Comparison of ENCODE assay signal across 2 cellular contexts in the genomic region with DNA sequence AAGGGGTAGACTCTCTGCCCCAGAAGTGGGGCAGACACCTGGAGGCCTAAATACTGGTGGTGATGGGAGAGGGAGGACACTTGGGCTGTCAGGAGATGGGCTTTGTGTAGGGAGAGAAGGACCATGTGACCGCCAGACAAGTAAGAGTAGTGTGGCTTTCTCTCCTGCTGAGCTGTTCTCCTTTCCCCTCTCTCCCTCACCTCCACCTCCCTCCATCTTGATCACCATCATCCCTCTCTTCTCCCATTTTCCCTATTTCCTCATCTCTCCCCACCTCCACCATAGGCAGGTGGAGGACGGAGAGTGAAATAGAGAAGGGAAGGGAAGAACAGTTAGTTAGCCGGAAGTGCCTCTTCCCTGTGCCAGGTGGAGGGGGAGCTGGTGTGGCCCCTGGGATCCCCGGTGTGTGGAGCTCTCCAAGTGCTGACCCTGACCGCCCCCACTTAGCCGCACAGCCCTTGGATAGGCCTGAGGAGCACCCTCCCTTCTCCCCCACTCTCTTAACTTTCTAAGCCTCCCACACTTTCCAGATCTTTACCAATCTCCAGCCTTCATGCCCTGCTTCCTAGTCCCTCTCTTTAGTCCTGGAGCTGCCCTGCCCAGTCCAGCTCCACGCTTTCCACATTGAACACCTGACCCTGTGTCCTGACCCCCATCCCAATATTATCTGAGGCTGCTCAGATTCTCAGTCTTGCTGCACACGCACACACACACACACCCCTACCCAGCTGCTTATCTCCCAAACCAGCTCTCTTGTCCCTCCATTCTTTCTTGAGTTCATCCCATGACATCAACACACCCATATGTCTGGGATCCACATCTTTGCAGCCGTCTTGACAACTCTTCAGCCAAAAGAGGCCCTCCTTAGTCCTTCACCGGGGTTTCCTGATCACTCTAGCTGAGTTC.
TF ChIP-seq lines count a peak whose summit lies in the region.

No MANE protein-coding gene starts in this region.

TF ChIP-seq in WTC11, 78 proteins besides CTCF, POLR2A, EP300 and RAD21 (continues in another document):
- no peak for TF ChIP-seq NFATC4 (CRISPR knock-in tag; IDR thresholded peaks at IDR 0.05)
- TF ChIP-seq RELA (CRISPR knock-in tag; IDR thresholded peaks at IDR 0.05; ENCODE audit: borderline replicate concordance), result no peak
- TF ChIP-seq CREM (CRISPR knock-in tag; IDR thresholded peaks at IDR 0.05), result no peak
- TF ChIP-seq, protein P1, sequence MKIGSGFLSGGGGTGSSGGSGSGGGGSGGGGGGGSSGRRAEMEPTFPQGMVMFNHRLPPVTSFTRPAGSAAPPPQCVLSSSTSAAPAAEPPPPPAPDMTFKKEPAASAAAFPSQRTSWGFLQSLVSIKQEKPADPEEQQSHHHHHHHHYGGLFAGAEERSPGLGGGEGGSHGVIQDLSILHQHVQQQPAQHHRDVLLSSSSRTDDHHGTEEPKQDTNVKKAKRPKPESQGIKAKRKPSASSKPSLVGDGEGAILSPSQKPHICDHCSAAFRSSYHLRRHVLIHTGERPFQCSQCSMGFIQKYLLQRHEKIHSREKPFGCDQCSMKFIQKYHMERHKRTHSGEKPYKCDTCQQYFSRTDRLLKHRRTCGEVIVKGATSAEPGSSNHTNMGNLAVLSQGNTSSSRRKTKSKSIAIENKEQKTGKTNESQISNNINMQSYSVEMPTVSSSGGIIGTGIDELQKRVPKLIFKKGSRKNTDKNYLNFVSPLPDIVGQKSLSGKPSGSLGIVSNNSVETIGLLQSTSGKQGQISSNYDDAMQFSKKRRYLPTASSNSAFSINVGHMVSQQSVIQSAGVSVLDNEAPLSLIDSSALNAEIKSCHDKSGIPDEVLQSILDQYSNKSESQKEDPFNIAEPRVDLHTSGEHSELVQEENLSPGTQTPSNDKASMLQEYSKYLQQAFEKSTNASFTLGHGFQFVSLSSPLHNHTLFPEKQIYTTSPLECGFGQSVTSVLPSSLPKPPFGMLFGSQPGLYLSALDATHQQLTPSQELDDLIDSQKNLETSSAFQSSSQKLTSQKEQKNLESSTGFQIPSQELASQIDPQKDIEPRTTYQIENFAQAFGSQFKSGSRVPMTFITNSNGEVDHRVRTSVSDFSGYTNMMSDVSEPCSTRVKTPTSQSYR (CRISPR knock-in tag; IDR thresholded peaks at IDR 0.05), result no peak
- no peak for TF ChIP-seq ZNF121 (CRISPR knock-in tag; IDR thresholded peaks at IDR 0.05)
- TF ChIP-seq SMAD4 (CRISPR knock-in tag; IDR thresholded peaks at IDR 0.05), result no peak
- no peak for TF ChIP-seq MAX (CRISPR knock-in tag; IDR thresholded peaks at IDR 0.05)
- no peak for TF ChIP-seq HMGXB4 (CRISPR knock-in tag; IDR thresholded peaks at IDR 0.05)
- no peak for TF ChIP-seq ATF6 (CRISPR knock-in tag; IDR thresholded peaks at IDR 0.05)
- TF ChIP-seq ZBTB21 (CRISPR knock-in tag; IDR thresholded peaks at IDR 0.05; ENCODE audit: borderline replicate concordance), result no peak
- no peak for TF ChIP-seq ZNF416 (CRISPR knock-in tag; IDR thresholded peaks at IDR 0.05)
- no peak for TF ChIP-seq OVOL2 (CRISPR knock-in tag; IDR thresholded peaks at IDR 0.05; ENCODE audit: borderline replicate concordance)
- no peak for TF ChIP-seq ZNF263 (CRISPR knock-in tag; IDR thresholded peaks at IDR 0.05; ENCODE audit: low read depth)
- TF ChIP-seq FOXP1 (CRISPR knock-in tag; IDR thresholded peaks at IDR 0.05; ENCODE audit: borderline replicate concordance), result no peak
- TF ChIP-seq CREB1 (CRISPR knock-in tag; IDR thresholded peaks at IDR 0.05), result no peak
- TF ChIP-seq MXD4 (CRISPR knock-in tag; IDR thresholded peaks at IDR 0.05; ENCODE audit: borderline replicate concordance), result no peak
- TF ChIP-seq NR2C2 (CRISPR knock-in tag; IDR thresholded peaks at IDR 0.05), result no peak
- TF ChIP-seq CDX4 (CRISPR knock-in tag; IDR thresholded peaks at IDR 0.05; ENCODE audit: borderline replicate concordance), result no peak
- TF ChIP-seq KAT7 (CRISPR knock-in tag; IDR thresholded peaks at IDR 0.05; ENCODE audit: borderline replicate concordance), result no peak

TF ChIP-seq in endothelial cell of umbilical vein, 7 proteins besides CTCF, POLR2A, EP300 and RAD21:
- TF ChIP-seq JUN (IDR thresholded peaks at IDR 0.05; ENCODE audit: borderline replicate concordance, insufficient read depth, insufficient read length, low read depth) (no peak), MAX (IDR thresholded peaks at IDR 0.05; ENCODE audit: insufficient read depth, insufficient read length) (no peak), GATA2 (IDR thresholded peaks at IDR 0.05; ENCODE audit: insufficient read depth, insufficient read length, low read depth, low read length) (no peak), EZH2 (IDR thresholded peaks at IDR 0.05; ENCODE audit: borderline replicate concordance, low read depth, low read length, severe bottlenecking) (peak; percentile 34), POLR2AphosphoS5 (IDR thresholded peaks at IDR 0.05; ENCODE audit: insufficient read depth, low read depth, low read length) (no peak), MYC (IDR thresholded peaks at IDR 0.05; ENCODE audit: low read depth, low read length) (no peak)
